In genomic region chr20:13402171-13402760, GRCh38 we compare ENCODE assay signal across 25 cellular contexts.
"Had no signal": no experiment of that assay in that cellular context is flagged by ENCODE, and none has a peak within 500 bp of the region (broad histone marks: within the 10 kb centered on the region; RNA-seq: fewer than 3 reads in every experiment).

No MANE protein-coding gene starts in this region.

- DNase-seq: activated CD4-positive, alpha-beta T cell treated with anti-CD3 and anti-CD28 coated beads for 48 hours; activated CD4-positive, alpha-beta T cell treated with anti-CD3 and anti-CD28 coated beads, Interleukin-2, amount 50 U/mL, for 48 hours; activated CD4-positive, CD25-positive, alpha-beta regulatory T cell; activated CD8-positive, alpha-beta memory T cell treated with anti-CD3 and anti-CD28 coated beads for 24 hours; activated gamma-delta T cell; activated naive CD4-positive, alpha-beta T cell treated with anti-CD3 and anti-CD28 coated beads, Interleukin-2, amount 10 ng/mL, durations not matched to agents 7 days and 5 days; activated naive CD8-positive, alpha-beta T cell treated with anti-CD3 and anti-CD28 coated beads, Interleukin-2, amount 10 ng/mL, durations not matched to agents 7 days and 5 days; amniotic stem cell; brain microvascular endothelial cell; caudate nucleus; endodermal cell; left ventricle myocardium inferior; nucleus accumbens; pancreas; stimulated activated naive CD4-positive, alpha-beta T cell treated with Interleukin-2 at 50 U/mL for 16 hours; T-helper 1 cell; upper lobe of right lung had no signal

- H3K4me1 Mint-ChIP-seq: activated naive CD4-positive, alpha-beta T cell treated with anti-CD3 and anti-CD28 coated beads, Interleukin-2, amount 10 ng/mL, durations not matched to agents 7 days and 5 days had no signal

- H3K4me3 Mint-ChIP-seq: activated naive CD4-positive, alpha-beta T cell treated with anti-CD3 and anti-CD28 coated beads, Interleukin-2, amount 10 ng/mL, durations not matched to agents 7 days and 5 days; activated naive CD8-positive, alpha-beta T cell treated with anti-CD3 and anti-CD28 coated beads, Interleukin-2, amount 10 ng/mL, durations not matched to agents 7 days and 5 days; endodermal cell; T-helper 2 cell treated with Interferon-gamma antibody and Interleukin-4, amounts not matched to agents 5 μg/mL and 100 μg/mL, for 36 hours had no signal

- H3K27me3 ChIP-seq: brain microvascular endothelial cell, esophagus muscularis mucosa, pancreas, right atrium auricular region, upper lobe of right lung had no signal

- FAIRE-seq: astrocyte, frontal cortex, islet of Langerhans, pancreas had no signal

- H3K4me1 ChIP-seq: left ventricle myocardium inferior, prostate gland, right atrium auricular region, upper lobe of right lung had no signal

- H3K4me3 ChIP-seq: esophagus muscularis mucosa, left ventricle myocardium inferior, pancreas, prostate gland, right atrium auricular region, thoracic aorta, upper lobe of right lung had no signal

- H3K36me3 Mint-ChIP-seq: activated naive CD4-positive, alpha-beta T cell treated with anti-CD3 and anti-CD28 coated beads, Interleukin-2, amount 10 ng/mL, durations not matched to agents 7 days and 5 days had no signal

- H3K9me3 ChIP-seq: esophagus muscularis mucosa, left ventricle myocardium inferior, pancreas, prostate gland, right atrium auricular region, thoracic aorta, upper lobe of right lung had no signal

- H3K27me3 Mint-ChIP-seq: activated naive CD4-positive, alpha-beta T cell treated with anti-CD3 and anti-CD28 coated beads, Interleukin-2, amount 10 ng/mL, durations not matched to agents 7 days and 5 days; activated naive CD8-positive, alpha-beta T cell treated with anti-CD3 and anti-CD28 coated beads, Interleukin-2, amount 10 ng/mL, durations not matched to agents 7 days and 5 days had no signal

- H3K27ac ChIP-seq: brain microvascular endothelial cell, esophagus muscularis mucosa, left ventricle myocardium inferior, pancreas, prostate gland, right atrium auricular region, thoracic aorta, upper lobe of right lung had no signal

- H3K36me3 ChIP-seq: brain microvascular endothelial cell, esophagus muscularis mucosa, left ventricle myocardium inferior, pancreas, prostate gland, right atrium auricular region, thoracic aorta, upper lobe of right lung had no signal

- ATAC-seq: pancreas, upper lobe of right lung had no signal

- H3K27ac Mint-ChIP-seq: activated naive CD4-positive, alpha-beta T cell treated with anti-CD3 and anti-CD28 coated beads, Interleukin-2, amount 10 ng/mL, durations not matched to agents 7 days and 5 days; activated naive CD8-positive, alpha-beta T cell treated with anti-CD3 and anti-CD28 coated beads, Interleukin-2, amount 10 ng/mL, durations not matched to agents 7 days and 5 days; endodermal cell; T-helper 2 cell treated with Interferon-gamma antibody and Interleukin-4, amounts not matched to agents 5 μg/mL and 100 μg/mL, for 36 hours had no signal

- H3K9me3 Mint-ChIP-seq: activated naive CD4-positive, alpha-beta T cell treated with anti-CD3 and anti-CD28 coated beads, Interleukin-2, amount 10 ng/mL, durations not matched to agents 7 days and 5 days; endodermal cell; T-helper 2 cell treated with Interferon-gamma antibody and Interleukin-4, amounts not matched to agents 5 μg/mL and 100 μg/mL, for 36 hours had no signal
